19 cellular contexts compared by ENCODE assay signal in the genomic region with DNA sequence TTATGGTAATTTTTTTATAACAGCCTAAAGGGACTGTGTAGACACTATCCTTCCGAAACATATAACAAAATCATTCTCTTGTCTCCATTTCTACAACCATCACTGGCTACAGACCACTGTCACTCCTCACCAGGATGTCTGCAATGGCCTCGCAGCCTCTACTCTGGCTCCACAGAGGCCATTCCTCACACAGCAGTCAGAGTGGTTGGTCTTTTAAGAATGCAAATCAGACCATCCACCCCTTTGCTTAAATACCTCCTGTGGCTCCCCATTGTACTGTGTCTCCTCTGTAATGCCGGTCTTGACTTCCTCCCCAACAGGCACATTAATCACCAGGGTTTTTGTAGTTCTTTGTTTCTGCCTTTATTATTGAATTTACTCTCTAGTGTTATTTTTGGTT.
"Had no signal": no experiment of that assay in that cellular context is flagged by ENCODE, and none has a peak within 500 bp of the region (broad histone marks: within the 10 kb centered on the region; RNA-seq: fewer than 3 reads in every experiment).

No MANE protein-coding gene starts in this region.

- H3K27me3 ChIP-seq: body of pancreas, colonic mucosa, ovary, right lobe of liver, upper lobe of left lung had no signal

- DNase-seq: activated B cell treated with CpG ODN at 0.5 μM for 24 hours; activated CD4-positive, alpha-beta T cell treated with anti-CD3 and anti-CD28 coated beads for 48 hours; activated CD8-positive, alpha-beta memory T cell treated with anti-CD3 and anti-CD28 coated beads, Interleukin-2, amount 50 U/mL, for 4 hours; activated CD8-positive, alpha-beta T cell treated with anti-CD3 and anti-CD28 coated beads, Interleukin-2, amount 10 ng/mL, durations not matched to agents 7 days and 5 days; activated gamma-delta T cell; activated naive CD8-positive, alpha-beta T cell treated with anti-CD3 and anti-CD28 coated beads for 36 hours; activated T-cell treated with anti-CD3 and anti-CD28 coated beads, Interleukin-2, amount 50 U/mL, for 48 hours; amygdala; body of pancreas; caudate nucleus; colonic mucosa; left cardiac atrium; lower lobe of right lung; ovary; right lobe of liver; stimulated activated naive CD8-positive, alpha-beta T cell treated with anti-CD3 and anti-CD28 coated beads, Interleukin-15, Interleukin-2, amounts not matched to agents 100 U/mL and 50 U/mL, for 24 hours; T-helper 2 cell; upper lobe of left lung had no signal

- H3K4me3 ChIP-seq: body of pancreas, colonic mucosa, lower lobe of right lung, ovary, right lobe of liver, upper lobe of left lung had no signal

- H3K36me3 ChIP-seq: colonic mucosa, lower lobe of right lung, ovary, right lobe of liver, upper lobe of left lung had no signal

- H3K9me3 ChIP-seq: body of pancreas, colonic mucosa, lower lobe of right lung, ovary, right lobe of liver, upper lobe of left lung had no signal

- ATAC-seq: activated CD8-positive, alpha-beta T cell treated with anti-CD3 and anti-CD28 coated beads, Interleukin-2, amount 10 ng/mL, durations not matched to agents 7 days and 5 days; body of pancreas; esophagus mucosa; left cardiac atrium; lower lobe of right lung; right lobe of liver; stimulated activated naive CD8-positive, alpha-beta T cell treated with anti-CD3 and anti-CD28 coated beads, Interleukin-15, Interleukin-2, amounts not matched to agents 100 U/mL and 50 U/mL, for 24 hours had no signal

- H3K27ac ChIP-seq: body of pancreas, colonic mucosa, lower lobe of right lung, ovary, right lobe of liver, upper lobe of left lung had no signal

- H3K4me1 ChIP-seq: body of pancreas, colonic mucosa, lower lobe of right lung, right lobe of liver, upper lobe of left lung had no signal
